In genomic region chr7:94059747-94060146, GRCh38 we compare ENCODE assay signal across 13 cellular contexts. TPM values are rescaled to one million over a fixed set of nuclear protein-coding genes. Genes with fewer than 3 reads are reported as not detected.
A peak's percentile ranks its signal among the peaks of the same experiment; 100 is the strongest.
DNase-seq lines count a peak whose midpoint lies in the region; ATAC-seq, FAIRE-seq and TF ChIP-seq lines count a peak whose summit lies in the region.
"Had no signal": no experiment of that assay in that cellular context is flagged by ENCODE, and none has a peak within 500 bp of the region (broad histone marks: within the 10 kb centered on the region; RNA-seq: fewer than 3 reads in every experiment).

No MANE protein-coding gene starts in this region.

- no peak overlapping the region for H3K27ac Mint-ChIP-seq in activated T-helper 17 cell treated with anti-CD3 and anti-CD28 coated beads, Interleukin-2, amount 50 U/mL, for 72 hours
- H3K27ac Mint-ChIP-seq: activated CD4-positive, alpha-beta memory T cell treated with anti-CD3 and anti-CD28 coated beads for 36 hours; memory B cell had no signal

- TF ChIP-seq EP300 in HepG2 (IDR thresholded peaks at IDR 0.05; ENCODE audit: low read depth in 2 of 2, low read length in 2 of 2) (no peak), HepG2 (CRISPR knock-in tag; IDR thresholded peaks at IDR 0.05; ENCODE audit: borderline replicate concordance) (no peak)

- no peaks in the 10 kb centered on the region for H3K4me1 Mint-ChIP-seq in activated T-helper 17 cell treated with anti-CD3 and anti-CD28 coated beads, Interleukin-2, amount 50 U/mL, for 72 hours

- intact Hi-C loops in HepG2 (cut with micrococcal nuclease; ENCODE audit: unreplicated experiment) (no loop called here), right lobe of liver (cut with DNase I) (no loop called here)

- FAIRE-seq in HepG2 (lab: Jason Lieb, UNC), result no peak

- no TSS peak for BruUV-seq in HepG2 (replicated peaks; lab: Mats Ljungman, UMichigan)

- H3K27me3 ChIP-seq in HepG2 (ENCODE audit: control insufficient read depth in 1 of 2, insufficient read depth in 2 of 2, low read length in 2 of 2) (peaks cover 0 to 9% of the 10 kb centered on the region in 2 experiments; a peak in 2 of 5 replicates), right lobe of liver (no peaks in the 10 kb centered on the region), SJCRH30 (no peaks in the 10 kb centered on the region)
- H3K27me3 ChIP-seq: sigmoid colon, SJSA1 had no signal

- H3K36me3 Mint-ChIP-seq in activated T-helper 17 cell treated with anti-CD3 and anti-CD28 coated beads, Interleukin-2, amount 50 U/mL, for 72 hours (ENCODE audit: low read depth), result no peaks in the 10 kb centered on the region
- H3K36me3 Mint-ChIP-seq: activated CD4-positive, alpha-beta memory T cell treated with anti-CD3 and anti-CD28 coated beads for 36 hours had no signal

- H3K79me2 ChIP-seq in HepG2 (ENCODE audit: insufficient read depth, low read length), result no peaks in the 10 kb centered on the region

- TF ChIP-seq RAD21 in HepG2 (CRISPR knock-in tag; IDR thresholded peaks at IDR 0.05), result no peak

- H3K27ac ChIP-seq in HepG2 (ENCODE audit: extremely low read length, insufficient read depth, low read length) (no peak overlapping the region), right lobe of liver (no peak overlapping the region), SJCRH30 (no peak overlapping the region)
- H3K27ac ChIP-seq: sigmoid colon, SJSA1 had no signal

- POLR2A ChIA-PET in HepG2 (lab: Yijun Ruan, JAX), result no interaction called here

- H3K4me1 ChIP-seq in HepG2 (ENCODE audit: insufficient read depth, low read length) (no peaks in the 10 kb centered on the region), right lobe of liver (no peaks in the 10 kb centered on the region), SJCRH30 (peaks cover 12% of the 10 kb centered on the region)
- H3K4me1 ChIP-seq: sigmoid colon, SJSA1 had no signal

- no peak overlapping the region for H3K4me3 Mint-ChIP-seq in activated T-helper 17 cell treated with anti-CD3 and anti-CD28 coated beads, Interleukin-2, amount 50 U/mL, for 72 hours
- H3K4me3 Mint-ChIP-seq: activated CD4-positive, alpha-beta memory T cell treated with anti-CD3 and anti-CD28 coated beads for 36 hours; memory B cell had no signal

- H3K9me3 ChIP-seq in HepG2 (ENCODE audit: low read length), result no peaks in the 10 kb centered on the region
- no peaks in the 10 kb centered on the region for H3K9me3 ChIP-seq in right lobe of liver
- H3K9me3 ChIP-seq in SJCRH30 (replicated peaks), result no peaks in the 10 kb centered on the region
- H3K9me3 ChIP-seq: sigmoid colon, SJSA1 had no signal

- H3K9me3 Mint-ChIP-seq in activated T-helper 17 cell treated with anti-CD3 and anti-CD28 coated beads, Interleukin-2, amount 50 U/mL, for 72 hours, result no peaks in the 10 kb centered on the region
- H3K9me3 Mint-ChIP-seq: activated CD4-positive, alpha-beta memory T cell treated with anti-CD3 and anti-CD28 coated beads for 36 hours had no signal

- in situ Hi-C loops in HepG2 (cut with HindIII; ENCODE audit: extremely low pct_ligation_motif_present, low pct_unique_long_range_greater_than_20kb), result no loop called here

- no peak overlapping the region for H3K4me3 ChIP-seq in HepG2 (replicated peaks in 1 of 3; ENCODE audit: insufficient read depth in 1 of 3, low read depth in 2 of 3, low read length in 3 of 3)
- H3K4me3 ChIP-seq in right lobe of liver, result no peak overlapping the region
- no peak overlapping the region for H3K4me3 ChIP-seq in SJCRH30
- H3K4me3 ChIP-seq: sigmoid colon, SJSA1 had no signal

- no peak overlapping the region for H3K4me2 ChIP-seq in HepG2 (ENCODE audit: low read depth, low read length)

- H3K9ac ChIP-seq in HepG2 (ENCODE audit: insufficient read depth, low read depth, low read length), result no peak overlapping the region

- TF ChIP-seq POLR2A in HepG2 (IDR thresholded peaks at IDR 0.05; ENCODE audit: insufficient read depth in 1 of 2, low read depth in 2 of 2, low read length in 2 of 2), result no peak
- TF ChIP-seq POLR2A in right lobe of liver (IDR thresholded peaks at IDR 0.05), result no peak

- H3K27me3 Mint-ChIP-seq in activated T-helper 17 cell treated with anti-CD3 and anti-CD28 coated beads, Interleukin-2, amount 50 U/mL, for 72 hours, result peaks cover 24% of the 10 kb centered on the region
- H3K27me3 Mint-ChIP-seq: memory B cell had no signal

- ATAC-seq in HepG2, result no peak
- ATAC-seq in right lobe of liver, result no peak
- ATAC-seq in HG03354 (IDR thresholded peaks at IDR 0.05; ENCODE audit: poor library complexity, severe bottlenecking, unreplicated experiment), result peak; percentile 63
- ATAC-seq in activated T-helper 17 cell treated with anti-CD3 and anti-CD28 coated beads, Interleukin-2, amount 50 U/mL, for 72 hours (replicated peaks), result peak; percentile 52

- CTCF ChIA-PET in HepG2 (lab: Yijun Ruan, JAX; ENCODE audit: low intra/inter-chr PET ratio, low total read pairs), result no interaction called here

- no peaks in the 10 kb centered on the region for H4K20me1 ChIP-seq in HepG2 (ENCODE audit: insufficient read depth, low read length)

- TF ChIP-seq CTCF in HepG2 (CRISPR knock-in tag; IDR thresholded peaks at IDR 0.05) (no peak), right lobe of liver (IDR thresholded peaks at IDR 0.05) (no peak)

- no peak overlapping the region for H2AFZ ChIP-seq in HepG2 (ENCODE audit: low read length)

- no peak for DNase-seq in HepG2 (ENCODE audit: low spot score)
- no peak for DNase-seq in right lobe of liver
- DNase-seq in SJCRH30, result no peak
- no peak for DNase-seq in NCI-H1417 (lab: John Stamatoyannopoulos, UW)
- no peak for DNase-seq in DMS153 (lab: John Stamatoyannopoulos, UW)
- DNase-seq in COR-L47 (lab: John Stamatoyannopoulos, UW), result no peak
- DNase-seq: activated CD4-positive, alpha-beta memory T cell treated with anti-CD3 and anti-CD28 coated beads for 36 hours; sigmoid colon; stimulated activated CD8-positive, alpha-beta memory T cell treated with anti-CD3 and anti-CD28 coated beads, Interleukin-4, amount 100 ng/mL, for 48 hours had no signal

- H3K36me3 ChIP-seq in HepG2 (replicated peaks in 1 of 2; ENCODE audit: control insufficient read depth in 1 of 2, insufficient read depth in 2 of 2, low read length in 2 of 2) (no peaks in the 10 kb centered on the region), right lobe of liver (no peaks in the 10 kb centered on the region), SJCRH30 (no peaks in the 10 kb centered on the region)
- H3K36me3 ChIP-seq: sigmoid colon, SJSA1 had no signal

- 1% methylated on average over 5 of the region's 5 CpGs for WGBS in HepG2 (ENCODE audit: low lambda C conversion rate)
- 35% methylated on average over 5 of the region's 5 CpGs for WGBS in right lobe of liver (ENCODE audit: insufficient coverage, low coverage, low lambda C conversion rate, missing lambda C conversion rate)

TF ChIP-seq in HepG2, 621 proteins besides CTCF, POLR2A, EP300 and RAD21:
- TF ChIP-seq SOX6 (IDR thresholded peaks at IDR 0.05) (no peak), SOX6 (CRISPR knock-in tag; IDR thresholded peaks at IDR 0.05) (no peak), TBX3 (IDR thresholded peaks at IDR 0.05; ENCODE audit: borderline replicate concordance) (no peak), NFE2L1 (CRISPR knock-in tag; IDR thresholded peaks at IDR 0.05; ENCODE audit: borderline replicate concordance) (no peak), ZBTB8A (CRISPR knock-in tag; IDR thresholded peaks at IDR 0.05; ENCODE audit: borderline replicate concordance, low read depth) (no peak), CEBPB (IDR thresholded peaks at IDR 0.05; ENCODE audit: borderline replicate concordance, low read depth, low read length) (peak; percentile 27; the same call in 1 of the 2 replicates), AHR (CRISPR knock-in tag; IDR thresholded peaks at IDR 0.05) (no peak)

RNA-seq across cellular contexts. Expression of gene BET1, which starts 55.6 kb away (rescaled TPM):
- total RNA-seq in HepG2 (2016; rRNA removed; fragmentation: Illumina TruSeq; extraction: Trizol), result 23.8 and 35.3 TPM in 2 replicates
- 4.8 and 6.0 TPM in 2 replicates for total RNA-seq in HepG2 (2016; cell fraction: cytosol; rRNA removed; fragmentation: Illumina TruSeq; extraction: Trizol; ENCODE audit: low read depth)
- 24.5 and 36.0 TPM in 2 replicates for total RNA-seq in HepG2 (2016; cell fraction: insoluble cytoplasmic fraction; rRNA removed; fragmentation: Illumina TruSeq; extraction: Trizol)
- total RNA-seq in HepG2 (2016; cell fraction: membrane; rRNA removed; fragmentation: Illumina TruSeq; extraction: Trizol), result 12.3 and 13.2 TPM in 2 replicates
- 16.9 and 17.3 TPM in 2 replicates for total RNA-seq in HepG2 (2016; cell fraction: nucleus; rRNA removed; fragmentation: Illumina TruSeq; extraction: Trizol)
- polyA plus RNA-seq in HepG2 (2011; rRNA removed), result 22.8 and 33.7 TPM in 2 replicates
- 11.2 and 19.6 TPM in 2 replicates for polyA plus RNA-seq in HepG2 (2011; cell fraction: cytosol; rRNA removed)
- 10.8 and 14.8 TPM in 2 replicates for polyA plus RNA-seq in HepG2 (2011; cell fraction: nucleus; rRNA removed)
- 19.1 and 26.3 TPM in 2 replicates for polyA plus RNA-seq in HepG2 (2012)
- 5.8 and 7.4 TPM in 2 replicates for polyA plus RNA-seq in HepG2 (2016; cell fraction: cytosol; fragmentation: Illumina TruSeq; extraction: Trizol; ENCODE audit: low read depth)
- polyA plus RNA-seq in HepG2 (2016; cell fraction: insoluble cytoplasmic fraction; fragmentation: Illumina TruSeq; extraction: Trizol; ENCODE audit: low read depth), result 40.5 and 49.8 TPM in 2 replicates
- polyA plus RNA-seq in HepG2 (2016; cell fraction: membrane; fragmentation: Illumina TruSeq; extraction: Trizol; ENCODE audit: low read depth), result 14.9 and 16.5 TPM in 2 replicates
- polyA plus RNA-seq in HepG2 (2016; cell fraction: nucleus; fragmentation: Illumina TruSeq; extraction: Trizol; ENCODE audit: insufficient read depth, low read depth), result 20.9 and 26.7 TPM in 2 replicates
- 7.2 and 11.0 TPM in 2 replicates for polyA minus RNA-seq in HepG2 (2011; rRNA and poly(A)+ RNA removed; ENCODE audit: low replicate concordance)
- polyA minus RNA-seq in HepG2 (2011; cell fraction: cytosol; rRNA and poly(A)+ RNA removed), result 7.0 and 12.0 TPM in 2 replicates
- polyA minus RNA-seq in HepG2 (2011; cell fraction: nucleus; rRNA and poly(A)+ RNA removed), result 48.7 and 55.0 TPM in 2 replicates
- total RNA-seq in right lobe of liver, result 10 to 100 TPM; 12.4 to 19.7 (median 16.5) TPM
- total RNA-seq in activated T-helper 17 cell treated with anti-CD3 and anti-CD28 coated beads, Interleukin-2, amount 50 U/mL, for 72 hours, result 10 to 100 TPM; 17.9 to 22.6 TPM
- 38.2 and 40.0 TPM in 2 replicates for total RNA-seq in SJCRH30 (2014; rRNA removed; shearing (Covaris generic))

Comparison
In these comparisons a context has a peak if more than half of its experiments do, and no peak if none do; other contexts are left out.
1. ATAC-seq: peak in HG03354 (single experiment) and activated T-helper 17 cell treated with anti-CD3 and anti-CD28 coated beads, Interleukin-2, amount 50 U/mL, for 72 hours (single experiment); none in HepG2 (single experiment) and right lobe of liver (0 of 4).